ENCODE assay signal across 15 cellular contexts in genomic region chr6:129670634-129671033, GRCh38. TPM values are rescaled to one million over a fixed set of nuclear protein-coding genes. Genes with fewer than 3 reads are reported as not detected.
DNase-seq lines count a peak whose midpoint lies in the region; ATAC-seq and TF ChIP-seq lines count a peak whose summit lies in the region.
"Had no signal": no experiment of that assay in that cellular context is flagged by ENCODE, and none has a peak within 500 bp of the region (broad histone marks: within the 10 kb centered on the region; RNA-seq: fewer than 3 reads in every experiment).

No MANE protein-coding gene starts in this region.

- H3K4me3 Mint-ChIP-seq in MCF 10A (ENCODE audit: unreplicated experiment) (no peak overlapping the region), HFFc6 (no peak overlapping the region; the same call in 1 of the 2 replicates), chondrocyte (ENCODE audit: unreplicated experiment) (no peak overlapping the region)

- H3K4me1 ChIP-seq in mammary epithelial cell (ENCODE audit: insufficient read depth, low read length) = peaks cover 50% of the 10 kb centered on the region
- peaks cover 48% of the 10 kb centered on the region for H3K4me1 ChIP-seq in vagina

- H2AFZ ChIP-seq in mammary epithelial cell (ENCODE audit: low read depth, low read length) = no peak overlapping the region
- H2AFZ ChIP-seq: GM23248 had no signal

- H3K36me3 Mint-ChIP-seq in MCF 10A (ENCODE audit: insufficient read depth, unreplicated experiment) (no peaks in the 10 kb centered on the region), HFFc6 (ENCODE audit: low read depth) (peaks cover 45% of the 10 kb centered on the region), chondrocyte (ENCODE audit: low read depth) (no peaks in the 10 kb centered on the region)

- 100% methylated on average over 3 of the region's 3 CpGs for WGBS in mammary epithelial cell (ENCODE audit: low coverage, missing lambda C conversion rate)

- CTCF ChIA-PET in MCF 10A (lab: Yijun Ruan, JAX) = interaction anchor here (0.6 to 0.8 kb wide), 3 partner anchors 38 to 73 kb away, joined by 3 to 4 read pairs (median 3); no protein-coding TSS in a partner anchor
- CTCF ChIA-PET in mammary epithelial cell (lab: Charles Lee; ENCODE audit: low non-redundant PET) = no interaction called here

- ATAC-seq in HG02759 (IDR thresholded peaks at IDR 0.05; ENCODE audit: unreplicated experiment) = no peak

- no peak for TF ChIP-seq POLR2A in vagina (IDR thresholded peaks at IDR 0.05)

- H3K4me1 Mint-ChIP-seq in MCF 10A (ENCODE audit: insufficient read depth, unreplicated experiment) (peaks cover 49% of the 10 kb centered on the region), HFFc6 (ENCODE audit: low read depth) (peaks cover 88% of the 10 kb centered on the region), chondrocyte (ENCODE audit: low read depth) (peaks cover 60% of the 10 kb centered on the region)

- H3K9me3 ChIP-seq in mammary epithelial cell (replicated peaks; ENCODE audit: insufficient read depth, low read length) (no peaks in the 10 kb centered on the region), vagina (no peaks in the 10 kb centered on the region)

- H3K27me3 Mint-ChIP-seq in MCF 10A (ENCODE audit: insufficient read depth, unreplicated experiment) (no peaks in the 10 kb centered on the region), HFFc6 (ENCODE audit: insufficient read depth) (no peaks in the 10 kb centered on the region; the same call in 1 of the 2 replicates), chondrocyte (ENCODE audit: low read depth) (no peaks in the 10 kb centered on the region)

- H3K36me3 ChIP-seq in mammary epithelial cell (ENCODE audit: insufficient read depth, low read length) (no peaks in the 10 kb centered on the region), vagina (no peaks in the 10 kb centered on the region)

- POLR2A ChIA-PET in MCF 10A (lab: Yijun Ruan, JAX) = interaction anchor here (1.0 to 1.4 kb wide), 3 partner anchors 9 to 38 kb away, joined by 3 to 6 read pairs (median 4); no protein-coding TSS in a partner anchor

- H3K79me2 ChIP-seq in mammary epithelial cell (ENCODE audit: insufficient read depth, low read length) = peaks cover 71% of the 10 kb centered on the region

- DNase-seq in MCF 10A (ENCODE audit: unreplicated experiment) (no peak), mammary epithelial cell (no peak), HFFc6 (no peak), chondrocyte (ENCODE audit: low spot score) (no peak), vagina (ENCODE audit: extremely low spot score in 2 of 2) (no peak), OCI-M2 (lab: John Stamatoyannopoulos, UW; ENCODE audit: unreplicated experiment) (no peak)
- DNase-seq: CD8-positive, alpha-beta memory T cell; GF-D8; GM23248; MM.1S; NCI-H1417 treated with DMSO at 0.1 percent for 48 hours; NCI-H2081; NCI-H524 treated with DMSO at 0.1 percent for 48 hours; OCI-M1 had no signal

- no peaks in the 10 kb centered on the region for H3K27me3 ChIP-seq in mammary epithelial cell (ENCODE audit: insufficient read depth, low read length)
- H3K27me3 ChIP-seq in vagina = no peaks in the 10 kb centered on the region

- H3K4me3 ChIP-seq in mammary epithelial cell (replicated peaks in 1 of 3; ENCODE audit: insufficient read depth in 1 of 3, low read depth in 2 of 3, low read length in 3 of 3) (no peak overlapping the region), vagina (no peak overlapping the region)
- H3K4me3 ChIP-seq: GM23248 had no signal

- H3K9ac ChIP-seq in mammary epithelial cell (ENCODE audit: insufficient read depth, low read length) = no peak overlapping the region
- H3K9ac ChIP-seq: GM23248 had no signal

- H3K27ac Mint-ChIP-seq in MCF 10A (ENCODE audit: low read depth, unreplicated experiment) (peak overlapping the region; percentile 90), HFFc6 (peak overlapping the region; percentile 78), chondrocyte (ENCODE audit: unreplicated experiment) (peak overlapping the region; percentile 22)

- no peaks in the 10 kb centered on the region for H4K20me1 ChIP-seq in mammary epithelial cell (ENCODE audit: insufficient read depth, low read length)

- no peaks in the 10 kb centered on the region for H3K9me3 Mint-ChIP-seq in MCF 10A (ENCODE audit: unreplicated experiment)
- H3K9me3 Mint-ChIP-seq in HFFc6 = no peaks in the 10 kb centered on the region
- peaks cover 7% of the 10 kb centered on the region for H3K9me3 Mint-ChIP-seq in chondrocyte (ENCODE audit: low read depth)
- H3K9me3 Mint-ChIP-seq: CD8-positive, alpha-beta memory T cell had no signal

- H3K27ac ChIP-seq in mammary epithelial cell (ENCODE audit: insufficient read depth, low read depth, low read length) = no peak overlapping the region
- peak overlapping the region; percentile 11 for H3K27ac ChIP-seq in vagina

- in situ Hi-C loops in mammary epithelial cell (cut with MboI; ENCODE audit: low sequenced_read_pairs in 2 of 2) = no loop called here

- no peak overlapping the region for H3K4me2 ChIP-seq in mammary epithelial cell (ENCODE audit: insufficient read depth, low read depth, low read length)

- BruUV-seq in MCF 10A (replicated peaks; lab: Mats Ljungman, UMichigan) = no TSS peak
- BruUV-seq in mammary epithelial cell (replicated peaks; lab: Mats Ljungman, UMichigan) = no TSS peak

- intact Hi-C loops in MCF 10A (cut with micrococcal nuclease) = loop anchor here (10.0 kb wide), 1 partner anchor 176 kb away; no protein-coding TSS in a partner anchor
- intact Hi-C loops in mammary epithelial cell (cut with micrococcal nuclease) = no loop called here
- intact Hi-C loops in vagina (cut with DNase I) = no loop called here

- TF ChIP-seq CTCF in MCF 10A (IDR thresholded peaks at IDR 0.05; ENCODE audit: unreplicated experiment) = no peak
- no peak for TF ChIP-seq CTCF in mammary epithelial cell (conservative IDR thresholded peaks at IDR 0.05 in 1 of 2, IDR thresholded peaks at IDR 0.05 in 1 of 2; ENCODE audit: extremely low read depth in 1 of 2, insufficient read depth in 1 of 2, low read depth in 1 of 2, low read length in 2 of 2)
- TF ChIP-seq CTCF in HFFc6 (IDR thresholded peaks at IDR 0.05) = no peak
- no peak for TF ChIP-seq CTCF in chondrocyte (IDR thresholded peaks at IDR 0.05)
- TF ChIP-seq CTCF in vagina (IDR thresholded peaks at IDR 0.05) = no peak

- dilution Hi-C loops in mammary epithelial cell (cut with HindIII; ENCODE audit: low sequenced_read_pairs) = no loop called here

RNA-seq across cellular contexts. Expression of gene ARHGAP18, which starts 39.3 kb away (rescaled TPM):
- total RNA-seq in MCF 10A (2022) (14.6 and 22.9 TPM in 2 replicates), mammary epithelial cell (10 to 100 TPM; 20.8 to 28.5 TPM), chondrocyte (8.0 to 14.0 TPM (median 10.3 TPM) in 3 replicates), vagina (7.6 TPM)
- 14.9 TPM for polyA plus RNA-seq in mammary epithelial cell
- polyA minus RNA-seq in mammary epithelial cell = 17.2 TPM
- total RNA-seq in HFFc6 (2021; fragmentation: NEBNext Ultra II Directional; extraction: Animal tissue kit (Norgen Biotek cat#: 25700)) = 10 to 100 TPM; 70.8 to 81.2 (median 76.0) TPM

Comparison
In these comparisons a context has a peak if more than half of its experiments do, and no peak if none do; other contexts are left out.
1. H3K27ac Mint-ChIP-seq: peak in every context shown above with its lines; median percentile 90 in MCF 10A; 78 in HFFc6; 22 in chondrocyte.